ENCODE assay signal across 31 cellular contexts in genomic region chr7:2369139-2369538, GRCh38.
"Had no signal": no experiment of that assay in that cellular context is flagged by ENCODE, and none has a peak within 500 bp of the region (broad histone marks: within the 10 kb centered on the region; RNA-seq: fewer than 3 reads in every experiment).

No MANE protein-coding gene starts in this region.

- H3K9me3 ChIP-seq: adrenal gland, body of pancreas, colonic mucosa had no signal

- H3K27ac ChIP-seq: adrenal gland, body of pancreas, cardiac muscle cell, colonic mucosa, VCaP had no signal

- FAIRE-seq: frontal cortex had no signal

- H3K4me3 ChIP-seq: adrenal gland, body of pancreas, cardiac muscle cell, colonic mucosa had no signal

- ATAC-seq: activated naive CD8-positive, alpha-beta T cell treated with anti-CD3 and anti-CD28 coated beads, Interleukin-2, amount 50 U/mL, for 24 hours; activated T-cell treated with anti-CD3 and anti-CD28 coated beads, Interleukin-2, amount 50 U/mL, for 72 hours; body of pancreas; esophagus mucosa; WTC11 had no signal

- H3K27me3 ChIP-seq: adrenal gland, body of pancreas, cardiac muscle cell, colonic mucosa had no signal

- DNase-seq: activated CD4-positive, alpha-beta memory T cell treated with anti-CD3 and anti-CD28 coated beads, Interleukin-2, amount 10 ng/mL, durations not matched to agents 7 days and 5 days; activated CD4-positive, alpha-beta T cell treated with anti-CD3 and anti-CD28 coated beads for 1 hour; activated CD4-positive, alpha-beta T cell treated with anti-CD3 and anti-CD28 coated beads for 4 hours; activated CD4-positive, alpha-beta T cell treated with anti-CD3 and anti-CD28 coated beads, Interleukin-2, amount 10 ng/mL, durations not matched to agents 7 days and 5 days; activated CD4-positive, alpha-beta T cell treated with anti-CD3 and anti-CD28 coated beads, Interleukin-2, amount 50 U/mL, for 4 hours; activated CD8-positive, alpha-beta memory T cell treated with anti-CD3 and anti-CD28 coated beads, Interleukin-2, amount 50 U/mL, for 48 hours; activated gamma-delta T cell; activated naive CD4-positive, alpha-beta T cell; activated naive CD4-positive, alpha-beta T cell treated with anti-CD3 and anti-CD28 coated beads, Interleukin-2, amount 10 ng/mL, durations not matched to agents 7 days and 5 days; activated naive CD8-positive, alpha-beta T cell treated with anti-CD3 and anti-CD28 coated beads for 36 hours; activated naive CD8-positive, alpha-beta T cell treated with anti-CD3 and anti-CD28 coated beads, Interleukin-2, amount 50 U/mL, for 24 hours; activated T-cell treated with anti-CD3 and anti-CD28 coated beads for 4 hours; activated T-cell treated with anti-CD3 and anti-CD28 coated beads, Interleukin-2, amount 50 U/mL, for 24 hours; activated T-cell treated with anti-CD3 and anti-CD28 coated beads, Interleukin-2, amount 50 U/mL, for 72 hours; adrenal gland; amygdala; aorta; body of pancreas; central memory CD4-positive, alpha-beta T cell; cerebellar nuclear complex; colonic mucosa; effector CD8-positive, alpha-beta T cell; foreskin fibroblast; head of caudate nucleus; hippocampal formation; T-helper 2 cell had no signal

- H3K4me1 ChIP-seq: adrenal gland, colonic mucosa had no signal
